Comparison of ENCODE assay signal across 22 cellular contexts in the genomic region with DNA sequence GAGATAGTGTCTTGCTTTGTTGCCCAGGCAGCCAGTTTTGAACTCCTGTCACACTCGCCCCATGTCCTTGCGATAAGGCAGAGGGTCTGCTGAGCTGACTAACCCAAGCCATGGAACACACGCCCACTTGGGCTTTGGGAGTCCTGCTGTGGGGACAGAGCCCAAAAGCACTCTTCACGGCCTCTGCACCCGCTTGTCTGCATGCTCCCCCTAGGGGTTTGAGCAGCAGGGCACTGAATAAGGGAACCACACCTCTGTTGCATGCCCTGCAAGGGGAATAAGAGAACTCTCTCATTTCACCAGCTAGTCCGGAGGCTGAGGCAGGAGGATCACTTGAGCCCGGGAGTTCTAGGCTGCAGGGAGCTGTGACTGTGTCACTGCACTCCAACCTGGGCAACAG.
DNase-seq lines count a peak whose midpoint lies in the region; ATAC-seq, FAIRE-seq and TF ChIP-seq lines count a peak whose summit lies in the region.
"Had no signal": no experiment of that assay in that cellular context is flagged by ENCODE, and none has a peak within 500 bp of the region (broad histone marks: within the 10 kb centered on the region; RNA-seq: fewer than 3 reads in every experiment).

No MANE protein-coding gene starts in this region.

- H3K27ac Mint-ChIP-seq in naive thymus-derived CD4-positive, alpha-beta T cell: no peak overlapping the region

- intact Hi-C loops in HepG2 (cut with micrococcal nuclease; ENCODE audit: unreplicated experiment) (no loop called here), right lobe of liver (cut with DNase I) (no loop called here), K562 (cut with micrococcal nuclease) (no loop called here), psoas muscle (cut with DNase I) (no loop called here)
- intact Hi-C loops in naive thymus-derived CD4-positive, alpha-beta T cell (cut with micrococcal nuclease): no loop called here

- H3K9me3 Mint-ChIP-seq in naive thymus-derived CD4-positive, alpha-beta T cell: peaks cover 0 to 2% (median 0%) of the 10 kb centered on the region in 11 donors

- TF ChIP-seq EP300 in HepG2 (IDR thresholded peaks at IDR 0.05; ENCODE audit: low read depth in 2 of 2, low read length in 2 of 2) (no peak), HepG2 (CRISPR knock-in tag; IDR thresholded peaks at IDR 0.05; ENCODE audit: borderline replicate concordance) (no peak), K562 (IDR thresholded peaks at IDR 0.05; ENCODE audit: low read length) (no peak)

- BruUV-seq in HepG2 (replicated peaks; lab: Mats Ljungman, UMichigan): no TSS peak
- BruUV-seq in K562 (replicated peaks; lab: Mats Ljungman, UMichigan): no TSS peak

- POLR2A ChIA-PET in HepG2 (lab: Yijun Ruan, JAX) (no interaction called here), K562 (lab: Yijun Ruan, JAX) (no interaction called here)
- POLR2A ChIA-PET in naive thymus-derived CD4-positive, alpha-beta T cell (lab: Charles Lee): no interaction called here

- ATAC-seq in HepG2 (peak; percentile 86), right lobe of liver (no peak), K562 (peak; percentile 97), GM19023 (IDR thresholded peaks at IDR 0.05; ENCODE audit: unreplicated experiment) (no peak), psoas muscle (no peak)
- no peak for ATAC-seq in naive thymus-derived CD4-positive, alpha-beta T cell

- TF ChIP-seq RAD21 in HepG2 (CRISPR knock-in tag; IDR thresholded peaks at IDR 0.05) (no peak), K562 (CRISPR knock-in tag; conservative IDR thresholded peaks at IDR 0.05 in 1 of 2, IDR thresholded peaks at IDR 0.05 in 1 of 2) (peak in 1 of 2 experiments; percentile 35; a peak in 1 of 4 replicates)

- no peak overlapping the region for H3K9ac ChIP-seq in HepG2 (ENCODE audit: insufficient read depth, low read depth, low read length)
- peak overlapping the region in 1 of 2 experiments; percentile 36; a peak in 1 of 4 replicates for H3K9ac ChIP-seq in K562 (ENCODE audit: insufficient read depth in 1 of 2, low read depth in 2 of 2, low read length in 2 of 2)

- H4K20me1 ChIP-seq in HepG2 (ENCODE audit: insufficient read depth, low read length): no peaks in the 10 kb centered on the region
- no peaks in the 10 kb centered on the region for H4K20me1 ChIP-seq in K562 (replicated peaks; ENCODE audit: control insufficient read depth, insufficient read depth, low read length)

- in situ Hi-C loops in HepG2 (cut with HindIII; ENCODE audit: extremely low pct_ligation_motif_present, low pct_unique_long_range_greater_than_20kb): no loop called here
- in situ Hi-C loops in K562 (cut with MboI): no loop called here

- H3K9me3 ChIP-seq in HepG2 (ENCODE audit: low read length) (no peaks in the 10 kb centered on the region), right lobe of liver (no peaks in the 10 kb centered on the region), K562 (replicated peaks; ENCODE audit: control insufficient read depth, insufficient read depth, low read depth, low read length) (no peaks in the 10 kb centered on the region), psoas muscle (no peaks in the 10 kb centered on the region)
- no peaks in the 10 kb centered on the region for H3K9me3 ChIP-seq in naive thymus-derived CD4-positive, alpha-beta T cell (ENCODE audit: control insufficient read depth in 2 of 3, low read length in 3 of 3)
- H3K9me3 ChIP-seq: HAP-1, SJSA1 had no signal

- H3K4me2 ChIP-seq in HepG2 (ENCODE audit: low read depth, low read length): no peak overlapping the region
- H3K4me2 ChIP-seq in K562 (ENCODE audit: insufficient read depth, low read length): no peak overlapping the region
- H3K4me2 ChIP-seq: PC-9 had no signal

- no peaks in the 10 kb centered on the region for H3K79me2 ChIP-seq in HepG2 (ENCODE audit: insufficient read depth, low read length)
- no peaks in the 10 kb centered on the region for H3K79me2 ChIP-seq in K562 (ENCODE audit: control insufficient read depth, insufficient read depth, low read length)

- no peaks in the 10 kb centered on the region for H3K36me3 ChIP-seq in HepG2 (replicated peaks in 1 of 2; ENCODE audit: control insufficient read depth in 1 of 2, insufficient read depth in 2 of 2, low read length in 2 of 2)
- H3K36me3 ChIP-seq in right lobe of liver: no peaks in the 10 kb centered on the region
- no peaks in the 10 kb centered on the region for H3K36me3 ChIP-seq in K562 (ENCODE audit: control insufficient read depth, insufficient read depth, low read length)
- no peaks in the 10 kb centered on the region for H3K36me3 ChIP-seq in psoas muscle (ENCODE audit: insufficient read depth in 1 of 2, low read depth in 1 of 2)
- no peaks in the 10 kb centered on the region for H3K36me3 ChIP-seq in naive thymus-derived CD4-positive, alpha-beta T cell (ENCODE audit: control insufficient read depth in 2 of 3, insufficient read depth in 3 of 3, low read length in 3 of 3)
- H3K36me3 ChIP-seq: HAP-1, SJSA1 had no signal

- H3K4me1 Mint-ChIP-seq in naive thymus-derived CD4-positive, alpha-beta T cell: no peaks in the 10 kb centered on the region

- WGBS in HepG2 (ENCODE audit: low lambda C conversion rate): 83% methylated on average over 2 of the region's 7 CpGs
- 83% methylated on average over 3 of the region's 7 CpGs for WGBS in right lobe of liver (ENCODE audit: insufficient coverage, low coverage, low lambda C conversion rate, missing lambda C conversion rate)
- WGBS in K562 (ENCODE audit: insufficient coverage, low coverage, missing lambda C conversion rate): 29% methylated on average over 6 of the region's 7 CpGs
- 88 to 94% (median 93%) methylated on average over 7 of the region's 7 CpGs for WGBS in psoas muscle, 3 donors

- TF ChIP-seq POLR2A in HepG2 (IDR thresholded peaks at IDR 0.05; ENCODE audit: insufficient read depth in 1 of 2, low read depth in 2 of 2, low read length in 2 of 2) (no peak), right lobe of liver (IDR thresholded peaks at IDR 0.05) (no peak), NB4 (IDR thresholded peaks at IDR 0.05; ENCODE audit: extremely low read depth, insufficient read length) (no peak), K562 (conservative IDR thresholded peaks at IDR 0.05) (no peak)

- H3K4me1 ChIP-seq in HepG2 (ENCODE audit: insufficient read depth, low read length) (no peaks in the 10 kb centered on the region), right lobe of liver (no peaks in the 10 kb centered on the region), K562 (replicated peaks in 1 of 2; ENCODE audit: control insufficient read depth in 2 of 2, insufficient read depth in 2 of 2, low read length in 2 of 2) (peaks cover 2 to 6% of the 10 kb centered on the region in 2 experiments; a peak in 4 of 5 replicates), psoas muscle (no peaks in the 10 kb centered on the region)
- no peaks in the 10 kb centered on the region for H3K4me1 ChIP-seq in naive thymus-derived CD4-positive, alpha-beta T cell (ENCODE audit: control insufficient read depth in 2 of 2, insufficient read depth in 2 of 2, low read length in 2 of 2)
- H3K4me1 ChIP-seq: HAP-1, SJSA1 had no signal

- H3K36me3 Mint-ChIP-seq in naive thymus-derived CD4-positive, alpha-beta T cell: no peaks in the 10 kb centered on the region

- DNase-seq in HepG2 (ENCODE audit: low spot score) (no peak), right lobe of liver (no peak), NB4 (ENCODE audit: low read depth) (peak; percentile 8), K562 (ENCODE audit: extremely low read depth in 1 of 4, low spot score in 3 of 4) (peak in 3 of 4 experiments; percentile 6 to 51 (median 28)), psoas muscle (no peak)
- DNase-seq in activated CD4-positive, alpha-beta T cell treated with anti-CD3 and anti-CD28 coated beads for 1 hour: no peak
- no peak for DNase-seq in naive thymus-derived CD4-positive, alpha-beta T cell
- DNase-seq: DMS 273 treated with DMSO at 0.1 percent for 48 hours, EL, KBM-7, NCI-H1092, NCI-H146, NCI-H2081 treated with DMSO at 0.1 percent for 48 hours, NCI-H226, NCI-H69, PC-9, SW 1271 had no signal

- H3K4me3 ChIP-seq in HepG2 (replicated peaks in 1 of 3; ENCODE audit: insufficient read depth in 1 of 3, low read depth in 2 of 3, low read length in 3 of 3) (no peak overlapping the region), right lobe of liver (no peak overlapping the region), NB4 (ENCODE audit: low read depth, low read length) (no peak overlapping the region), K562 (no peak overlapping the region), psoas muscle (no peak overlapping the region)
- H3K4me3 ChIP-seq in naive thymus-derived CD4-positive, alpha-beta T cell (ENCODE audit: low read length): no peak overlapping the region
- H3K4me3 ChIP-seq: HAP-1, PC-9, SJSA1 had no signal

- no peak overlapping the region for H3K4me3 Mint-ChIP-seq in naive thymus-derived CD4-positive, alpha-beta T cell

- CTCF ChIA-PET in HepG2 (lab: Yijun Ruan, JAX; ENCODE audit: low intra/inter-chr PET ratio, low total read pairs): no interaction called here
- CTCF ChIA-PET in K562 (lab: Yijun Ruan, JAX; ENCODE audit: low intra/inter-chr PET ratio): interaction anchor here (0.6 kb wide), 1 partner anchor 1198 kb away, joined by 3 read pairs; no protein-coding TSS in a partner anchor
- CTCF ChIA-PET in naive thymus-derived CD4-positive, alpha-beta T cell (lab: Charles Lee): no interaction called here

- TF ChIP-seq CTCF in HepG2 (CRISPR knock-in tag; IDR thresholded peaks at IDR 0.05): peak; percentile 29; the same call in 1 of the 2 replicates
- no peak for TF ChIP-seq CTCF in right lobe of liver (IDR thresholded peaks at IDR 0.05)
- no peak for TF ChIP-seq CTCF in NB4 (IDR thresholded peaks at IDR 0.05; ENCODE audit: low read depth, low read length)
- peak; percentile 40 to 43 (median 43); a peak in 5 of 6 replicates for TF ChIP-seq CTCF in K562 (IDR thresholded peaks at IDR 0.05 in 2 of 3, conservative IDR thresholded peaks at IDR 0.05 in 1 of 3; ENCODE audit: insufficient read depth in 2 of 3, low read depth in 1 of 3, low read length in 3 of 3)
- TF ChIP-seq CTCF in psoas muscle (IDR thresholded peaks at IDR 0.05): no peak

- FAIRE-seq in HepG2 (lab: Jason Lieb, UNC) (no peak), K562 (lab: Jason Lieb, UNC) (peak; percentile 44)
- FAIRE-seq: GM12891, GM18507 had no signal

- no peak overlapping the region for H3K27ac ChIP-seq in HepG2 (ENCODE audit: extremely low read length, insufficient read depth, low read length)
- no peak overlapping the region for H3K27ac ChIP-seq in right lobe of liver
- no peak overlapping the region for H3K27ac ChIP-seq in K562 (ENCODE audit: extremely low read depth, low read depth, low read length)
- no peak overlapping the region for H3K27ac ChIP-seq in psoas muscle
- H3K27ac ChIP-seq in naive thymus-derived CD4-positive, alpha-beta T cell (ENCODE audit: low read depth, low read length): no peak overlapping the region
- H3K27ac ChIP-seq: PC-9, SJSA1 had no signal

- H2AFZ ChIP-seq in HepG2 (ENCODE audit: low read length) (no peak overlapping the region), K562 (ENCODE audit: low read depth, low read length) (peak overlapping the region; percentile 51)
- H2AFZ ChIP-seq: PC-9 had no signal

- no peaks in the 10 kb centered on the region for H3K9me1 ChIP-seq in K562 (ENCODE audit: control insufficient read depth, insufficient read depth, low read length)

- H3K27me3 ChIP-seq in HepG2 (ENCODE audit: control insufficient read depth in 1 of 2, insufficient read depth in 2 of 2, low read length in 2 of 2) (no peaks in the 10 kb centered on the region), right lobe of liver (no peaks in the 10 kb centered on the region), K562 (ENCODE audit: control insufficient read depth in 2 of 2, insufficient read depth in 2 of 2, low read length in 2 of 2) (no peaks in the 10 kb centered on the region), psoas muscle (ENCODE audit: insufficient read depth in 3 of 3, low read length in 2 of 3) (no peaks in the 10 kb centered on the region)
- no peaks in the 10 kb centered on the region for H3K27me3 ChIP-seq in naive thymus-derived CD4-positive, alpha-beta T cell (ENCODE audit: control insufficient read depth in 2 of 2, insufficient read depth in 2 of 2, low read length in 2 of 2)
- H3K27me3 ChIP-seq: SJSA1 had no signal

- H3K27me3 Mint-ChIP-seq in naive thymus-derived CD4-positive, alpha-beta T cell: no peaks in the 10 kb centered on the region

Comparison
In these comparisons a context has a peak if more than half of its experiments do, and no peak if none do; other contexts are left out.
1. ATAC-seq: peak in HepG2 (single experiment) and K562 (single experiment); none in right lobe of liver (0 of 4), GM19023 (single experiment), psoas muscle (0 of 4) and naive thymus-derived CD4-positive, alpha-beta T cell (single experiment).
2. CTCF ChIP-seq: peak in HepG2 (single experiment) and K562 (3 of 3); none in right lobe of liver (0 of 4), NB4 (single experiment) and psoas muscle (single experiment).
3. DNase-seq: peak in NB4 (single experiment) and K562 (3 of 4); none in HepG2 (single experiment), right lobe of liver (0 of 3), psoas muscle (0 of 2), activated CD4-positive, alpha-beta T cell treated with anti-CD3 and anti-CD28 coated beads for 1 hour (single experiment) and naive thymus-derived CD4-positive, alpha-beta T cell (0 of 9).